1 cellular context compared by ENCODE assay signal in the genomic region with DNA sequence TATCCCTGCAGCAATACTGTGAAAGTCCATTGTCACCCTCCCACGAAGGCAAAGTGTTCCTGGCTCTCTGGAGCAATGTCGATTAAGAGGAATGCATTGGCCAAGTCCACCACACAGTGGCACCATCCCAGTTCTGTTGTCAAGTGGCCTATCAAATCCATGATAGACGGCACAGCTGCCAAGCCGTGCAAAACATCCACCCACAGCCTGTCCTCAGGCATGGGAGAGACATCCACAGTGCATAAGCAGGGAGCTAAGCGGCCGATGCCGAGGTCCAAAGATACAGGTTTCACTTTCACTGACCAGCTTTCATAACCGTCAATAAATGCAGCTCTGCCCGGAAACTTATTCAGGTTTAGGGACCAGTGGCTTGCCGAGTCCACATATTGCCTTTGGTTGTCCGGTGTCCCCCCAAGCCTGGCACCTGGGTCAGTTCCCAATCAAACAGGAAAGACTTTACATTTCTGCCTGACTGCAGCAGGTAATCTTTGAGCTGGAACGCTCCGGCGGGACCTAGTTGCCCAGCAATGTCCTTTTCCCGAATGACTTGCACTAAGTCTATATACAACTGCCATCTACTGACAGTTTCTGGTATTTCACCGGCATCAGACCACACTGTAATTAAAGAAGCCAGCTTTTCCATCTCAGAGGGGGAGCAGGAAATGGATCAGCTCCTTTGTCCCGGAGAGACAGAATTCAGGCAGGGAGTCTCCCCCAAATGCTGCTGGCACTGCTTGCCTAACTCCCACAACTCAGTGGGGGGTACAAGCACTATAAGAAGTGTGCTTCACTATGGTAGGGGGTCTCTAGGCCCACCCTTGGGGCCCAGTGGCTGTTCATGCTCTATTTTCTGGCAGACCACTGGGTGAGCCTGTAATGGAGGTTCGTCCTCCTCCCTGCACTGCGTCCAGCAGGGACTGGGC.
TF ChIP-seq lines count a peak whose summit lies in the region.

No MANE protein-coding gene starts in this region.

TF ChIP-seq in liver, 16 proteins besides CTCF, POLR2A, EP300 and RAD21 (continued from another document):
- TF ChIP-seq HNF4A (conservative IDR thresholded peaks at IDR 0.05) (peak; percentile 55 to 65), HNF4G (IDR thresholded peaks at IDR 0.05) (peak; percentile 1), TAF1 (conservative IDR thresholded peaks at IDR 0.05) (no peak), EGR1 (IDR thresholded peaks at IDR 0.05; ENCODE audit: low read depth in 2 of 2) (no peak), GABPA (IDR thresholded peaks at IDR 0.05 in 1 of 2, conservative IDR thresholded peaks at IDR 0.05 in 1 of 2) (peak in 1 of 2 donors; percentile 73), RXRA (IDR thresholded peaks at IDR 0.05) (peak; percentile 23 to 33), JUND (IDR thresholded peaks at IDR 0.05) (no peak)
- TF ChIP-seq, protein P1, sequence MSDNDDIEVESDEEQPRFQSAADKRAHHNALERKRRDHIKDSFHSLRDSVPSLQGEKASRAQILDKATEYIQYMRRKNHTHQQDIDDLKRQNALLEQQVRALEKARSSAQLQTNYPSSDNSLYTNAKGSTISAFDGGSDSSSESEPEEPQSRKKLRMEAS (IDR thresholded peaks at IDR 0.05) = peak; percentile 34
- TF ChIP-seq, protein P2, sequence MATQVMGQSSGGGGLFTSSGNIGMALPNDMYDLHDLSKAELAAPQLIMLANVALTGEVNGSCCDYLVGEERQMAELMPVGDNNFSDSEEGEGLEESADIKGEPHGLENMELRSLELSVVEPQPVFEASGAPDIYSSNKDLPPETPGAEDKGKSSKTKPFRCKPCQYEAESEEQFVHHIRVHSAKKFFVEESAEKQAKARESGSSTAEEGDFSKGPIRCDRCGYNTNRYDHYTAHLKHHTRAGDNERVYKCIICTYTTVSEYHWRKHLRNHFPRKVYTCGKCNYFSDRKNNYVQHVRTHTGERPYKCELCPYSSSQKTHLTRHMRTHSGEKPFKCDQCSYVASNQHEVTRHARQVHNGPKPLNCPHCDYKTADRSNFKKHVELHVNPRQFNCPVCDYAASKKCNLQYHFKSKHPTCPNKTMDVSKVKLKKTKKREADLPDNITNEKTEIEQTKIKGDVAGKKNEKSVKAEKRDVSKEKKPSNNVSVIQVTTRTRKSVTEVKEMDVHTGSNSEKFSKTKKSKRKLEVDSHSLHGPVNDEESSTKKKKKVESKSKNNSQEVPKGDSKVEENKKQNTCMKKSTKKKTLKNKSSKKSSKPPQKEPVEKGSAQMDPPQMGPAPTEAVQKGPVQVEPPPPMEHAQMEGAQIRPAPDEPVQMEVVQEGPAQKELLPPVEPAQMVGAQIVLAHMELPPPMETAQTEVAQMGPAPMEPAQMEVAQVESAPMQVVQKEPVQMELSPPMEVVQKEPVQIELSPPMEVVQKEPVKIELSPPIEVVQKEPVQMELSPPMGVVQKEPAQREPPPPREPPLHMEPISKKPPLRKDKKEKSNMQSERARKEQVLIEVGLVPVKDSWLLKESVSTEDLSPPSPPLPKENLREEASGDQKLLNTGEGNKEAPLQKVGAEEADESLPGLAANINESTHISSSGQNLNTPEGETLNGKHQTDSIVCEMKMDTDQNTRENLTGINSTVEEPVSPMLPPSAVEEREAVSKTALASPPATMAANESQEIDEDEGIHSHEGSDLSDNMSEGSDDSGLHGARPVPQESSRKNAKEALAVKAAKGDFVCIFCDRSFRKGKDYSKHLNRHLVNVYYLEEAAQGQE (IDR thresholded peaks at IDR 0.05) = peak; percentile 77
